Comparison of ENCODE assay signal across 11 cellular contexts in genomic region chr3:137764001-137764433, GRCh38. TPM values are rescaled to one million over a fixed set of nuclear protein-coding genes. Genes with fewer than 3 reads are reported as not detected.
DNase-seq lines count a peak whose midpoint lies in the region; ATAC-seq and TF ChIP-seq lines count a peak whose summit lies in the region.
"Had no signal": no experiment of that assay in that cellular context is flagged by ENCODE, and none has a peak within 500 bp of the region (broad histone marks: within the 10 kb centered on the region; RNA-seq: fewer than 3 reads in every experiment).

Gene SOX14 (plus strand): TSS chr3:137764315. CDS start chr3:137764785, 470 bp downstream.

- H3K9me3 Mint-ChIP-seq in stimulated activated naive B cell treated with anti-CD40 and anti-IgM and Interleukin-4, amounts not matched to agents 10 μg/mL and 1 μg/mL and 100 μg/mL, for 72 hours, result no peaks in the 10 kb centered on the region

- H2AFZ ChIP-seq in OCI-LY7 (ENCODE audit: low read length), result no peak within 1 kb of the TSS

- ATAC-seq in stimulated activated naive B cell treated with anti-CD40 and anti-IgM and Interleukin-4, amounts not matched to agents 10 μg/mL and 1 μg/mL and 100 μg/mL, for 72 hours (replicated peaks), result no peak
- ATAC-seq: sciatic nerve had no signal

- peaks cover 2 to 6% of the 10 kb centered on the region in 2 donors for H3K36me3 Mint-ChIP-seq in stimulated activated naive B cell treated with anti-CD40 and anti-IgM and Interleukin-4, amounts not matched to agents 10 μg/mL and 1 μg/mL and 100 μg/mL, for 72 hours

- DNase-seq in activated CD8-positive, alpha-beta memory T cell treated with anti-CD3 and anti-CD28 coated beads, Interleukin-2, amount 50 U/mL, for 48 hours, result peak; percentile 49
- DNase-seq in activated CD8-positive, alpha-beta memory T cell treated with anti-CD3 and anti-CD28 coated beads for 24 hours, result no peak
- peak; percentile 38 for DNase-seq in NCI-H2171 treated with DMSO at 0.1 percent for 48 hours (lab: John Stamatoyannopoulos, UW)
- no peak for DNase-seq in stimulated activated naive B cell treated with anti-CD40 and anti-IgM and Interleukin-4, amounts not matched to agents 10 μg/mL and 1 μg/mL and 100 μg/mL, for 72 hours
- DNase-seq in COR-L47 (lab: John Stamatoyannopoulos, UW), result no peak
- DNase-seq in OCI-LY7 (ENCODE audit: low spot score), result no peak
- DNase-seq in anterior cingulate cortex (lab: John Stamatoyannopoulos, UW), result no peak
- DNase-seq: testis had no signal

- POLR2A ChIA-PET in OCI-LY7 (lab: Charles Lee), result no interaction called here

- peak within 1 kb of the TSS; percentile 80 for H3K27ac Mint-ChIP-seq in stimulated activated naive B cell treated with anti-CD40 and anti-IgM and Interleukin-4, amounts not matched to agents 10 μg/mL and 1 μg/mL and 100 μg/mL, for 72 hours

- peaks cover 14 to 29% of the 10 kb centered on the region in 2 donors for H3K4me1 Mint-ChIP-seq in stimulated activated naive B cell treated with anti-CD40 and anti-IgM and Interleukin-4, amounts not matched to agents 10 μg/mL and 1 μg/mL and 100 μg/mL, for 72 hours

- no peaks in the 10 kb centered on the region for H3K4me1 ChIP-seq in OCI-LY7 (ENCODE audit: insufficient read depth, low read length, poor library complexity, severe bottlenecking)

- H4K20me1 ChIP-seq in OCI-LY7 (ENCODE audit: insufficient read depth, low read length), result no peaks in the 10 kb centered on the region

- H3K4me2 ChIP-seq in OCI-LY7 (ENCODE audit: low read length), result no peak within 1 kb of the TSS

- H3K4me3 ChIP-seq in iPS-11a (ENCODE audit: low read depth, low read length) (peak within 1 kb of the TSS; percentile 8), OCI-LY7 (ENCODE audit: low read depth, low read length, poor library complexity, severe bottlenecking) (no peak within 1 kb of the TSS)
- H3K4me3 ChIP-seq: testis had no signal

- H3K4me3 Mint-ChIP-seq in stimulated activated naive B cell treated with anti-CD40 and anti-IgM and Interleukin-4, amounts not matched to agents 10 μg/mL and 1 μg/mL and 100 μg/mL, for 72 hours, result peak within 1 kb of the TSS; percentile 41 to 53

- no TSS peak for BruUV-seq in OCI-LY7 (replicated peaks; lab: Mats Ljungman, UMichigan)

- no peaks in the 10 kb centered on the region for H3K9me3 ChIP-seq in OCI-LY7 (ENCODE audit: low read length)
- H3K9me3 ChIP-seq: testis had no signal

- no peak for TF ChIP-seq CTCF in OCI-LY7 (conservative IDR thresholded peaks at IDR 0.05; ENCODE audit: low read length)

- CTCF ChIA-PET in OCI-LY7 (lab: Charles Lee; ENCODE audit: unreplicated experiment), result no interaction called here

- H3K27me3 Mint-ChIP-seq in stimulated activated naive B cell treated with anti-CD40 and anti-IgM and Interleukin-4, amounts not matched to agents 10 μg/mL and 1 μg/mL and 100 μg/mL, for 72 hours, result peaks cover 76 to 96% of the 10 kb centered on the region in 2 donors

- no peaks in the 10 kb centered on the region for H3K79me2 ChIP-seq in OCI-LY7 (ENCODE audit: insufficient read depth, low read depth, low read length)

- intact Hi-C loops in OCI-LY7 (cut with micrococcal nuclease; ENCODE audit: unreplicated experiment), result no loop called here

- no peak within 1 kb of the TSS for H3K27ac ChIP-seq in OCI-LY7 (ENCODE audit: low read depth, low read length, poor library complexity, severe bottlenecking)
- H3K27ac ChIP-seq: C4-2B, testis had no signal

- H3K36me3 ChIP-seq in OCI-LY7 (ENCODE audit: insufficient read depth, low read length), result no peaks in the 10 kb centered on the region

- no peaks in the 10 kb centered on the region for H3K9me2 ChIP-seq in OCI-LY7 (ENCODE audit: insufficient read depth, low read length)

RNA-seq across cellular contexts. Expression of gene SOX14, which starts in this region (rescaled TPM):
- not detected in 2 replicates for total RNA-seq in OCI-LY7 (2014; rRNA removed; shearing (Covaris generic))
- not detected in 2 replicates for total RNA-seq in OCI-LY7 (2022)
- total RNA-seq: sciatic nerve, testis had no signal

Comparison
In these comparisons a context has a peak if more than half of its experiments do, and no peak if none do; other contexts are left out.
1. DNase-seq: peak in activated CD8-positive, alpha-beta memory T cell treated with anti-CD3 and anti-CD28 coated beads, Interleukin-2, amount 50 U/mL, for 48 hours (single experiment) and NCI-H2171 treated with DMSO at 0.1 percent for 48 hours (single experiment); none in activated CD8-positive, alpha-beta memory T cell treated with anti-CD3 and anti-CD28 coated beads for 24 hours (single experiment), stimulated activated naive B cell treated with anti-CD40 and anti-IgM and Interleukin-4, amounts not matched to agents 10 μg/mL and 1 μg/mL and 100 μg/mL, for 72 hours (single experiment), COR-L47 (single experiment), OCI-LY7 (single experiment) and anterior cingulate cortex (0 of 58).